8 cellular contexts compared by ENCODE assay signal in genomic region chr3:187738089-187738399, GRCh38. TPM values are rescaled to one million over a fixed set of nuclear protein-coding genes. Genes with fewer than 3 reads are reported as not detected.
DNase-seq lines count a peak whose midpoint lies in the region; ATAC-seq and TF ChIP-seq lines count a peak whose summit lies in the region.

No MANE protein-coding gene starts in this region.

- peak overlapping the region; percentile 96 for H3K4me3 Mint-ChIP-seq in T-helper 2 cell treated with Interferon-gamma antibody and Interleukin-4, amounts not matched to agents 5 μg/mL and 100 μg/mL, for 36 hours

- peak overlapping the region; percentile 88 to 97 for H3K9ac ChIP-seq in liver (ENCODE audit: low read depth in 1 of 2, low read length in 2 of 2)

- 0% methylated on average over 10 of the region's 10 CpGs for WGBS in liver
- 0% methylated on average over 10 of the region's 10 CpGs for WGBS in testis, 2 donors

- H3K27me3 Mint-ChIP-seq in T-helper 2 cell treated with Interferon-gamma antibody and Interleukin-4, amounts not matched to agents 5 μg/mL and 100 μg/mL, for 36 hours (ENCODE audit: low read depth): peaks cover 8% of the 10 kb centered on the region

- peaks cover 41% of the 10 kb centered on the region for H3K4me1 Mint-ChIP-seq in T-helper 2 cell treated with Interferon-gamma antibody and Interleukin-4, amounts not matched to agents 5 μg/mL and 100 μg/mL, for 36 hours (ENCODE audit: low read depth)

- H3K27me3 ChIP-seq in ascending aorta: no peaks in the 10 kb centered on the region
- no peaks in the 10 kb centered on the region for H3K27me3 ChIP-seq in liver (ENCODE audit: control insufficient read depth in 4 of 4, insufficient read depth in 4 of 4, low read length in 3 of 4)
- H3K27me3 ChIP-seq in testis: no peaks in the 10 kb centered on the region

- peak overlapping the region; percentile 73 to 75 for H3K4me3 ChIP-seq in ascending aorta
- H3K4me3 ChIP-seq in liver (ENCODE audit: low read depth in 1 of 3, low read length in 3 of 3): peak overlapping the region; percentile 71 to 97 (median 80)
- H3K4me3 ChIP-seq in testis: peak overlapping the region; percentile 78 to 87

- H3K27ac ChIP-seq in ascending aorta (peak overlapping the region; percentile 98 to 99), liver (ENCODE audit: low read depth in 1 of 2, low read length in 2 of 2) (peak overlapping the region; percentile 100), testis (peak overlapping the region; percentile 97)

- ATAC-seq in HG03354 (IDR thresholded peaks at IDR 0.05; ENCODE audit: poor library complexity, severe bottlenecking, unreplicated experiment): no peak

- H3K36me3 ChIP-seq in ascending aorta (peaks cover 12 to 16% of the 10 kb centered on the region in 2 donors), liver (ENCODE audit: control insufficient read depth in 4 of 4, insufficient read depth in 3 of 4, low read depth in 1 of 4, low read length in 3 of 4) (peaks cover 0 to 12% (median 10%) of the 10 kb centered on the region in 4 donors), testis (ENCODE audit: low read depth, missing control alignments) (no peaks in the 10 kb centered on the region)

- peaks cover 8% of the 10 kb centered on the region for H3K36me3 Mint-ChIP-seq in T-helper 2 cell treated with Interferon-gamma antibody and Interleukin-4, amounts not matched to agents 5 μg/mL and 100 μg/mL, for 36 hours (ENCODE audit: low read depth)

- DNase-seq in T-helper 2 cell treated with Interferon-gamma antibody and Interleukin-4, amounts not matched to agents 5 μg/mL and 100 μg/mL, for 36 hours (ENCODE audit: low spot score): no peak
- DNase-seq in T-helper 2 cell: no peak
- no peak for DNase-seq in ascending aorta (ENCODE audit: low spot score in 2 of 2)
- no peak for DNase-seq in testis
- no peak for DNase-seq in HuH-7.5 (ENCODE audit: low spot score)
- DNase-seq in activated CD4-positive, CD25-positive, alpha-beta regulatory T cell (lab: John Stamatoyannopoulos, UW): no peak

- no peak for TF ChIP-seq RAD21 in liver (IDR thresholded peaks at IDR 0.05)

- H3K9me3 ChIP-seq in ascending aorta (no peaks in the 10 kb centered on the region), liver (ENCODE audit: control insufficient read depth in 4 of 4, low read length in 3 of 4) (no peaks in the 10 kb centered on the region), testis (no peaks in the 10 kb centered on the region)

- no peaks in the 10 kb centered on the region for H3K9me3 Mint-ChIP-seq in T-helper 2 cell treated with Interferon-gamma antibody and Interleukin-4, amounts not matched to agents 5 μg/mL and 100 μg/mL, for 36 hours

- TF ChIP-seq CTCF in ascending aorta (IDR thresholded peaks at IDR 0.05): no peak
- TF ChIP-seq CTCF in liver (IDR thresholded peaks at IDR 0.05; ENCODE audit: low read depth, low read length, missing input control): no peak
- TF ChIP-seq CTCF in testis (IDR thresholded peaks at IDR 0.05): no peak

- TF ChIP-seq POLR2A in testis (IDR thresholded peaks at IDR 0.05): no peak

- intact Hi-C loops in ascending aorta (cut with DNase I) (no loop called here), testis (cut with DNase I; ENCODE audit: low total_unique reads) (loop anchor here (5.0 kb wide), 1 partner anchor 314 kb away; no protein-coding TSS in a partner anchor)

- peaks cover 6 to 27% of the 10 kb centered on the region in 2 donors for H3K4me1 ChIP-seq in ascending aorta
- H3K4me1 ChIP-seq in liver (ENCODE audit: control insufficient read depth in 4 of 4, insufficient read depth in 4 of 4, low read length in 3 of 4): peaks cover 0 to 66% (median 22%) of the 10 kb centered on the region in 4 donors
- H3K4me1 ChIP-seq in testis: peaks cover 31% of the 10 kb centered on the region

- peak overlapping the region; percentile 49 for H3K27ac Mint-ChIP-seq in T-helper 2 cell treated with Interferon-gamma antibody and Interleukin-4, amounts not matched to agents 5 μg/mL and 100 μg/mL, for 36 hours

TF ChIP-seq in liver, 16 proteins besides CTCF, POLR2A, EP300 and RAD21:
- TF ChIP-seq, protein P1, sequence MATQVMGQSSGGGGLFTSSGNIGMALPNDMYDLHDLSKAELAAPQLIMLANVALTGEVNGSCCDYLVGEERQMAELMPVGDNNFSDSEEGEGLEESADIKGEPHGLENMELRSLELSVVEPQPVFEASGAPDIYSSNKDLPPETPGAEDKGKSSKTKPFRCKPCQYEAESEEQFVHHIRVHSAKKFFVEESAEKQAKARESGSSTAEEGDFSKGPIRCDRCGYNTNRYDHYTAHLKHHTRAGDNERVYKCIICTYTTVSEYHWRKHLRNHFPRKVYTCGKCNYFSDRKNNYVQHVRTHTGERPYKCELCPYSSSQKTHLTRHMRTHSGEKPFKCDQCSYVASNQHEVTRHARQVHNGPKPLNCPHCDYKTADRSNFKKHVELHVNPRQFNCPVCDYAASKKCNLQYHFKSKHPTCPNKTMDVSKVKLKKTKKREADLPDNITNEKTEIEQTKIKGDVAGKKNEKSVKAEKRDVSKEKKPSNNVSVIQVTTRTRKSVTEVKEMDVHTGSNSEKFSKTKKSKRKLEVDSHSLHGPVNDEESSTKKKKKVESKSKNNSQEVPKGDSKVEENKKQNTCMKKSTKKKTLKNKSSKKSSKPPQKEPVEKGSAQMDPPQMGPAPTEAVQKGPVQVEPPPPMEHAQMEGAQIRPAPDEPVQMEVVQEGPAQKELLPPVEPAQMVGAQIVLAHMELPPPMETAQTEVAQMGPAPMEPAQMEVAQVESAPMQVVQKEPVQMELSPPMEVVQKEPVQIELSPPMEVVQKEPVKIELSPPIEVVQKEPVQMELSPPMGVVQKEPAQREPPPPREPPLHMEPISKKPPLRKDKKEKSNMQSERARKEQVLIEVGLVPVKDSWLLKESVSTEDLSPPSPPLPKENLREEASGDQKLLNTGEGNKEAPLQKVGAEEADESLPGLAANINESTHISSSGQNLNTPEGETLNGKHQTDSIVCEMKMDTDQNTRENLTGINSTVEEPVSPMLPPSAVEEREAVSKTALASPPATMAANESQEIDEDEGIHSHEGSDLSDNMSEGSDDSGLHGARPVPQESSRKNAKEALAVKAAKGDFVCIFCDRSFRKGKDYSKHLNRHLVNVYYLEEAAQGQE (IDR thresholded peaks at IDR 0.05): peak; percentile 43
- TF ChIP-seq HNF4A (conservative IDR thresholded peaks at IDR 0.05): no peak
- TF ChIP-seq RXRA (IDR thresholded peaks at IDR 0.05): peak in 1 of 2 donors; percentile 75

RNA-seq across cellular contexts. Expression of gene BCL6, which starts 7.2 kb away (rescaled TPM):
- total RNA-seq in ascending aorta (97.9 TPM), liver (10 to 100 TPM in 1 of 2 donors, 1 to 10 TPM in 1; 7.8 to 71.8 TPM), testis (10 to 100 TPM; 74.0 to 86.6 TPM)
- polyA plus RNA-seq in liver (10 to 100 TPM in 1 of 2 donors, 1 to 10 TPM in 1; 9.1 to 17.6 TPM), testis (ENCODE audit: insufficient read depth, low read depth, low replicate concordance) (34.5 TPM)

RNA-seq across cellular contexts. Expression of gene RTP2, which starts 35.7 kb away (rescaled TPM):
- total RNA-seq in ascending aorta (not detected), liver (not detected), testis (under 1 TPM; 0.37 to 0.71 TPM)
- polyA plus RNA-seq in liver (not detected), testis (ENCODE audit: insufficient read depth, low read depth, low replicate concordance) (0.79 TPM)
